Comparison of ENCODE assay signal across 16 cellular contexts in genomic region chr6:21111399-21111725, GRCh38.
DNase-seq lines count a peak whose midpoint lies in the region; ATAC-seq and TF ChIP-seq lines count a peak whose summit lies in the region.
"Had no signal": no experiment of that assay in that cellular context is flagged by ENCODE, and none has a peak within 500 bp of the region (broad histone marks: within the 10 kb centered on the region; RNA-seq: fewer than 3 reads in every experiment).

No MANE protein-coding gene starts in this region.

- H3K9me3 ChIP-seq in hepatocyte (ENCODE audit: low read depth) (no peaks in the 10 kb centered on the region), stomach (no peaks in the 10 kb centered on the region), spleen (no peaks in the 10 kb centered on the region)
- H3K9me3 ChIP-seq: upper lobe of left lung had no signal

- intact Hi-C loops in stomach (cut with DNase I; ENCODE audit: low total_unique reads) (no loop called here), spleen (cut with DNase I; ENCODE audit: low total_unique reads) (no loop called here)

- H3K9me2 ChIP-seq in hepatocyte (replicated peaks; ENCODE audit: insufficient read depth): no peaks in the 10 kb centered on the region

- TF ChIP-seq POLR2A in stomach (IDR thresholded peaks at IDR 0.05): no peak
- TF ChIP-seq POLR2A in spleen (IDR thresholded peaks at IDR 0.05): no peak

- peak overlapping the region; percentile 27 for H3K27ac ChIP-seq in hepatocyte
- peak overlapping the region in 1 of 5 donors; percentile 25 for H3K27ac ChIP-seq in stomach
- no peak overlapping the region for H3K27ac ChIP-seq in spleen
- H3K27ac ChIP-seq: upper lobe of left lung had no signal

- H3K36me3 ChIP-seq in hepatocyte (replicated peaks; ENCODE audit: insufficient read depth, low read depth): no peaks in the 10 kb centered on the region
- H3K36me3 ChIP-seq in stomach: no peaks in the 10 kb centered on the region
- no peaks in the 10 kb centered on the region for H3K36me3 ChIP-seq in spleen
- H3K36me3 ChIP-seq: upper lobe of left lung had no signal

- no peak for ATAC-seq in GM21360 (IDR thresholded peaks at IDR 0.05; ENCODE audit: unreplicated experiment)
- ATAC-seq: activated CD8-positive, alpha-beta T cell treated with anti-CD3 and anti-CD28 coated beads, Interleukin-2, amount 10 ng/mL, durations not matched to agents 7 days and 5 days had no signal

- no peaks in the 10 kb centered on the region for H4K20me1 ChIP-seq in hepatocyte (ENCODE audit: insufficient read depth, poor library complexity, severe bottlenecking)

- no peaks in the 10 kb centered on the region for H3K79me2 ChIP-seq in hepatocyte

- H2AFZ ChIP-seq in hepatocyte: no peak overlapping the region

- H3K4me1 ChIP-seq in hepatocyte (ENCODE audit: insufficient read depth) (peaks cover 28% of the 10 kb centered on the region), stomach (peaks cover 0 to 37% (median 27%) of the 10 kb centered on the region in 4 donors), spleen (peaks cover 0 to 23% (median 5%) of the 10 kb centered on the region in 6 donors)

- TF ChIP-seq CTCF in hepatocyte (IDR thresholded peaks at IDR 0.05; ENCODE audit: poor library complexity): no peak
- TF ChIP-seq CTCF in stomach (IDR thresholded peaks at IDR 0.05): no peak
- TF ChIP-seq CTCF in spleen (IDR thresholded peaks at IDR 0.05 in 8 of 11, conservative IDR thresholded peaks at IDR 0.05 in 3 of 11): no peak

- H3K4me2 ChIP-seq in hepatocyte: peak overlapping the region; percentile 55

- TF ChIP-seq EP300 in stomach (IDR thresholded peaks at IDR 0.05): no peak

- DNase-seq in NCI-H2029 treated with DMSO at 0.1 percent for 48 hours (lab: John Stamatoyannopoulos, UW) (peak; percentile 32), NCI-H2029 (lab: John Stamatoyannopoulos, UW) (no peak), NCI-H774 (lab: John Stamatoyannopoulos, UW) (peak; percentile 56), hepatocyte (ENCODE audit: low spot score) (peak; percentile 13), stomach (peak; percentile 26), cerebellum (ENCODE audit: low spot score) (no peak), spleen (no peak)
- DNase-seq: activated CD8-positive, alpha-beta T cell treated with anti-CD3 and anti-CD28 coated beads, Interleukin-2, amount 10 ng/mL, durations not matched to agents 7 days and 5 days; activated gamma-delta T cell; central memory CD4-positive, alpha-beta T cell; NCI-H1105; OCI-M1; posterior cingulate gyrus; T1000; upper lobe of left lung had no signal

- H3K4me3 ChIP-seq in hepatocyte (no peak overlapping the region), stomach (no peak overlapping the region), spleen (no peak overlapping the region)
- H3K4me3 ChIP-seq: upper lobe of left lung had no signal

- 12% methylated on average over 1 of the region's 1 CpG for WGBS in hepatocyte (ENCODE audit: low lambda C conversion rate, missing lambda C conversion rate)
- WGBS in stomach, 5 donors: 6 to 39% (median 19%) methylated on average over 1 of the region's 1 CpG
- 46 to 68% (median 56%) methylated on average over 1 of the region's 1 CpG for WGBS in spleen, 5 donors

- no peaks in the 10 kb centered on the region for H3K27me3 ChIP-seq in hepatocyte
- no peaks in the 10 kb centered on the region for H3K27me3 ChIP-seq in stomach
- H3K27me3 ChIP-seq in spleen (replicated peaks in 1 of 7): no peaks in the 10 kb centered on the region
- H3K27me3 ChIP-seq: upper lobe of left lung had no signal

Comparison
In these comparisons a context has a peak if more than half of its experiments do, and no peak if none do; other contexts are left out.
1. DNase-seq: peak in NCI-H2029 treated with DMSO at 0.1 percent for 48 hours (single experiment), NCI-H774 (single experiment), hepatocyte (single experiment) and stomach (single experiment); none in NCI-H2029 (single experiment), cerebellum (single experiment) and spleen (single experiment).